In genomic region chr20:61438285-61438684, GRCh38 we compare ENCODE assay signal across 1 cellular context.
TF ChIP-seq lines count a peak whose summit lies in the region.

No MANE protein-coding gene starts in this region.

TF ChIP-seq in WTC11, 78 proteins besides CTCF, POLR2A, EP300 and RAD21 (continued from another document):
- no peak for TF ChIP-seq GTF2I (CRISPR knock-in tag; conservative IDR thresholded peaks at IDR 0.05)
